Comparison of ENCODE assay signal across 10 cellular contexts in the genomic region with DNA sequence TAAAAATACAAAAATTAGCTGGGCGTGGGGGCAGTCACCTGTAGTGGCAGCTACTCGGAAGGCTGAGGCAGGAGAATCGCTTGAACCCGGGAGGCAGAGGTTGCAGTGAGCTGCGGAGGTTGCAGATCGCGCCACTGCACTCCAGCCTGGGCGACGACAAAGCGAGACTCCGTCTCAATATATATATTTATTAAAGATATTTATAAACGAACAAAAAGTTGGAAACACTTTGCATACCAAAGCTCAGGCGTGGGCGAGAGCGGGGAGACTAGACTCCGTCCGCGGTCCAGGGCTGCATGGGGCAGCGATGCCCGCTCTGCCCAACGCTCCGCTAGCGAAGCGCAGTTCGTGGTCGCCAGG. TPM values are rescaled to one million over a fixed set of nuclear protein-coding genes. Genes with fewer than 3 reads are reported as not detected.
A peak's percentile ranks its signal among the peaks of the same experiment; 100 is the strongest.
DNase-seq lines count a peak whose midpoint lies in the region; ATAC-seq and TF ChIP-seq lines count a peak whose summit lies in the region.
"Had no signal": no experiment of that assay in that cellular context is flagged by ENCODE, and none has a peak within 500 bp of the region (broad histone marks: within the 10 kb centered on the region; RNA-seq: fewer than 3 reads in every experiment).

No MANE protein-coding gene starts in this region.

- H3K27ac Mint-ChIP-seq in CD8-positive, alpha-beta memory T cell, result peak overlapping the region in 2 of 8 donors; percentile 21 to 77
- H3K27ac Mint-ChIP-seq in T-cell (peak overlapping the region in 1 of 2 donors; percentile 66), progenitor cell of endocrine pancreas (no peak overlapping the region)

- H3K27me3 ChIP-seq in CD8-positive, alpha-beta memory T cell (ENCODE audit: insufficient read depth, low read length, poor library complexity, severe bottlenecking), result no peaks in the 10 kb centered on the region
- H3K27me3 ChIP-seq: MG63 had no signal

- H3K4me1 ChIP-seq in CD8-positive, alpha-beta memory T cell (ENCODE audit: insufficient read depth, low read length), result peaks cover 7% of the 10 kb centered on the region

- peaks cover 0 to 4% (median 2%) of the 10 kb centered on the region in 3 donors for H3K4me1 Mint-ChIP-seq in CD8-positive, alpha-beta memory T cell
- H3K4me1 Mint-ChIP-seq in T-cell, result peaks cover 4 to 25% (median 7%) of the 10 kb centered on the region in 3 donors
- H3K4me1 Mint-ChIP-seq in progenitor cell of endocrine pancreas (ENCODE audit: low read depth), result no peaks in the 10 kb centered on the region

- no peaks in the 10 kb centered on the region for H3K36me3 ChIP-seq in CD8-positive, alpha-beta memory T cell (ENCODE audit: insufficient read depth, low read length)
- H3K36me3 ChIP-seq: MG63 had no signal

- POLR2A ChIA-PET in CD8-positive, alpha-beta memory T cell (lab: Charles Lee), result interaction anchor here (0.9 to 1.5 kb wide), 4 partner anchors 11 to 133 kb away, joined by 3 to 11 read pairs (median 4); a partner anchor contains a TSS
- POLR2A ChIA-PET in T-cell (lab: Charles Lee), result interaction anchor here in 1 of 2 donors (0.7 kb wide), 1 partner anchor 36 kb away, joined by 5 read pairs; no protein-coding TSS in a partner anchor

- CTCF ChIA-PET in CD8-positive, alpha-beta memory T cell (lab: Charles Lee), result interaction anchor here (0.9 to 6.9 kb wide), 34 partner anchors 8 to 312 kb away, joined by 3 to 138 read pairs (median 8); a partner anchor contains a TSS
- CTCF ChIA-PET in T-cell (lab: Charles Lee), result interaction anchor here (0.8 to 3.1 kb wide), 18 partner anchors 11 to 136 kb away, joined by 3 to 24 read pairs (median 7); a partner anchor contains a TSS

- H3K36me3 Mint-ChIP-seq in CD8-positive, alpha-beta memory T cell, result no peaks in the 10 kb centered on the region
- H3K36me3 Mint-ChIP-seq in T-cell, result no peaks in the 10 kb centered on the region
- H3K36me3 Mint-ChIP-seq in progenitor cell of endocrine pancreas (ENCODE audit: insufficient read depth), result no peaks in the 10 kb centered on the region
- H3K36me3 Mint-ChIP-seq: brain had no signal

- no peaks in the 10 kb centered on the region for H3K9me3 Mint-ChIP-seq in CD8-positive, alpha-beta memory T cell
- no peaks in the 10 kb centered on the region for H3K9me3 Mint-ChIP-seq in T-cell
- H3K9me3 Mint-ChIP-seq in progenitor cell of endocrine pancreas (ENCODE audit: low read depth), result no peaks in the 10 kb centered on the region
- H3K9me3 Mint-ChIP-seq: brain had no signal

- no peak overlapping the region for H3K27ac ChIP-seq in CD8-positive, alpha-beta memory T cell (ENCODE audit: low read depth, low read length)

- TF ChIP-seq CTCF in fibroblast of pulmonary artery (IDR thresholded peaks at IDR 0.05; ENCODE audit: low read length, missing control alignments) (no peak), progenitor cell of endocrine pancreas (IDR thresholded peaks at IDR 0.05; ENCODE audit: unreplicated experiment) (no peak)

- peaks cover 2 to 8% of the 10 kb centered on the region in 2 donors for H3K27me3 Mint-ChIP-seq in CD8-positive, alpha-beta memory T cell
- H3K27me3 Mint-ChIP-seq in T-cell (peaks cover 0 to 2% of the 10 kb centered on the region in 2 donors), progenitor cell of endocrine pancreas (peaks cover 34% of the 10 kb centered on the region)

- no peak for DNase-seq in CD8-positive, alpha-beta memory T cell
- no peak for DNase-seq in T-cell
- no peak for DNase-seq in fibroblast of pulmonary artery (ENCODE audit: low read depth)
- DNase-seq in progenitor cell of endocrine pancreas (ENCODE audit: low spot score, unreplicated experiment), result no peak
- DNase-seq in activated CD8-positive, alpha-beta memory T cell treated with anti-CD3 and anti-CD28 coated beads, Interleukin-2, amount 50 U/mL, for 4 hours, result no peak
- DNase-seq in NCI-H1417 (lab: John Stamatoyannopoulos, UW), result no peak

- peak overlapping the region; percentile 68 to 85 (median 82) for H3K4me3 Mint-ChIP-seq in CD8-positive, alpha-beta memory T cell
- H3K4me3 Mint-ChIP-seq in T-cell (peak overlapping the region; percentile 67 to 72 (median 69)), progenitor cell of endocrine pancreas (ENCODE audit: low read depth) (peak overlapping the region; percentile 38)

- peak overlapping the region; percentile 62 for H3K4me3 ChIP-seq in CD8-positive, alpha-beta memory T cell (ENCODE audit: low read length)
- H3K4me3 ChIP-seq in fibroblast of pulmonary artery (replicated peaks; ENCODE audit: low read depth, low read length), result peak overlapping the region; percentile 10

- H3K9me3 ChIP-seq in CD8-positive, alpha-beta memory T cell (ENCODE audit: low read length), result no peaks in the 10 kb centered on the region
- H3K9me3 ChIP-seq: MG63 had no signal

- ATAC-seq in T-cell (replicated peaks in 1 of 4) (no peak), HG03175 (IDR thresholded peaks at IDR 0.05; ENCODE audit: unreplicated experiment) (no peak), HG03135 (IDR thresholded peaks at IDR 0.05; ENCODE audit: unreplicated experiment) (no peak)

RNA-seq across cellular contexts. Expression of a gene that starts 7.9 kb away (rescaled TPM):
- not detected for total RNA-seq in CD8-positive, alpha-beta memory T cell
- polyA plus RNA-seq in CD8-positive, alpha-beta memory T cell, result 0.41 TPM
- total RNA-seq in T-cell (1 to 10 TPM in 2 of 5 donors, under 1 TPM in 1, not detected in 2; 0.98 to 1.8 (median 1.0) TPM), progenitor cell of endocrine pancreas (2.5 and 3.2 TPM in 2 replicates)

RNA-seq across cellular contexts. Expression of a gene that starts 38.0 kb away (rescaled TPM):
- total RNA-seq in CD8-positive, alpha-beta memory T cell, result under 1 TPM; 0.55 to 0.59 TPM
- polyA plus RNA-seq in CD8-positive, alpha-beta memory T cell, result 10.4 TPM
- total RNA-seq in T-cell (10 to 100 TPM in 3 of 5 donors, 1 to 10 TPM in 2; 3.1 to 26.0 (median 10.1) TPM), progenitor cell of endocrine pancreas (80.6 and 82.9 TPM in 2 replicates)
